In the genomic region with DNA sequence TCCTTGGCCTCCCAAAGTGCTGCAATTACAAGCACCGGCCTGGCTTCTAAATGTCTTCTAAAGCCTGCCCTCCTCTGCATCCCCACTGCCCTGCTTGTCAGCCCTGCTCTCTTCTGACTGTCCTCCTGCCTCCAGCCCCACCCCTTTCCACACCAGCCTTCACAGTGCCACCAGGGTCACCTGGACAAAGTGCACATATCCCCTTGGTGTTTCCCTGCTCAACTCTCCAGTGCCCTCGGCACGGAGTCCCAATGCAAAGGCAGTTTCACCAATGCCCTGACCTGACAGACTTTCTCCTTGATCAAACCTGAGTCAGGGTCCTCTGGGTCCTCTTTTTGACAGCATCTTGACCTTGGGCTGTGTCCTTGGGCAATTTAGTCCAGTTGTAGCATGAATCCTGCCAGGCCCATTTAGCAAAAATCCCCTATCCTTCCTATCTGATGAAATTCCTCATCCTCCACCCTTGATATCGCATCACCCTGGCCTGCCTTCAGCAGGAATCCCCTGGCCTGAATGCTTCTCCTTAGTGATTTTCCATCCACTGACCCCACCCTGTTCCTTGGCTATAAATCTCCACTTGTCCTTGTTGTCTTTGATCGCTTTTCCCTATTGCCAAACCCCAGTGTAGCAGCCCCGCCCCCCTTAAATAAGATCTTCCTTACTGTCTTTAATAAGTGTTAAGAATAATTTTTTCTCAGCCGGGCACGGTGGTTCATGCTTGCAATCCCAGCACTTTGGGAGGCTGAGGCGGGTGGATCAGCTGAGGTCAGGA, we compare ENCODE assay signal across 15 cellular contexts. TPM values are rescaled to one million over a fixed set of nuclear protein-coding genes. Genes with fewer than 3 reads are reported as not detected.
DNase-seq lines count a peak whose midpoint lies in the region; ATAC-seq and TF ChIP-seq lines count a peak whose summit lies in the region.
"Had no signal": no experiment of that assay in that cellular context is flagged by ENCODE, and none has a peak within 500 bp of the region (broad histone marks: within the 10 kb centered on the region; RNA-seq: fewer than 3 reads in every experiment).

No MANE protein-coding gene starts in this region.

- H3K4me1 ChIP-seq in heart right ventricle, result peaks cover 3 to 63% (median 39%) of the 10 kb centered on the region in 9 donors
- H3K4me1 ChIP-seq in SJCRH30, result peaks cover 36% of the 10 kb centered on the region
- H3K4me1 ChIP-seq in right atrium auricular region, result peaks cover 0 to 39% of the 10 kb centered on the region in 2 donors
- peaks cover 7 to 59% (median 29%) of the 10 kb centered on the region in 5 donors for H3K4me1 ChIP-seq in subcutaneous abdominal adipose tissue (ENCODE audit: control insufficient read depth in 5 of 5, insufficient read depth in 5 of 5, low read length in 5 of 5)
- peaks cover 8 to 18% of the 10 kb centered on the region in 2 donors for H3K4me1 ChIP-seq in ascending aorta

- peaks cover 0 to 6% (median 0%) of the 10 kb centered on the region in 11 donors for H3K9me3 ChIP-seq in heart right ventricle
- H3K9me3 ChIP-seq in SJCRH30 (replicated peaks), result no peaks in the 10 kb centered on the region
- H3K9me3 ChIP-seq in right atrium auricular region, result no peaks in the 10 kb centered on the region
- H3K9me3 ChIP-seq in subcutaneous abdominal adipose tissue (ENCODE audit: control insufficient read depth in 5 of 5, low read length in 5 of 5), result no peaks in the 10 kb centered on the region
- no peaks in the 10 kb centered on the region for H3K9me3 ChIP-seq in MG63
- H3K9me3 ChIP-seq in ascending aorta, result no peaks in the 10 kb centered on the region

- intact Hi-C loops in heart right ventricle (cut with DNase I) (no loop called here), cardiac septum (cut with DNase I) (no loop called here), ascending aorta (cut with DNase I) (no loop called here)

- 75 to 78% methylated on average over 9 of the region's 9 CpGs for WGBS in heart right ventricle, 2 donors

- H3K4me3 ChIP-seq in heart right ventricle (no peak overlapping the region), SJCRH30 (no peak overlapping the region), right atrium auricular region (no peak overlapping the region), subcutaneous abdominal adipose tissue (ENCODE audit: low read depth in 1 of 5, low read length in 5 of 5) (no peak overlapping the region), MG63 (no peak overlapping the region), ascending aorta (no peak overlapping the region)

- peak overlapping the region in 1 of 5 donors; percentile 20 for H3K9ac ChIP-seq in subcutaneous abdominal adipose tissue (ENCODE audit: low read length in 5 of 5)

- no peak for DNase-seq in heart right ventricle
- DNase-seq in cardiac septum (ENCODE audit: low spot score), result no peak
- DNase-seq in SJCRH30, result no peak
- DNase-seq in right atrium auricular region (ENCODE audit: low spot score), result peak; percentile 67
- DNase-seq in MG63, result no peak
- DNase-seq in ascending aorta (ENCODE audit: low spot score in 2 of 2), result no peak
- DNase-seq: COR-L47, H7, KBM-7, NCI-H146, NCI-H2081, NCI-H510A treated with DMSO at 0.1 percent for 48 hours had no signal

- peak overlapping the region in 9 of 10 donors; percentile 12 to 80 (median 36) for H3K27ac ChIP-seq in heart right ventricle
- H3K27ac ChIP-seq in SJCRH30, result peak overlapping the region; percentile 48
- peak overlapping the region; percentile 2 to 42 for H3K27ac ChIP-seq in right atrium auricular region
- peak overlapping the region; percentile 32 for H3K27ac ChIP-seq in subcutaneous abdominal adipose tissue (ENCODE audit: low read depth, low read length)
- no peak overlapping the region for H3K27ac ChIP-seq in ascending aorta

- ATAC-seq in heart right ventricle (peak in 2 of 8 donors; percentile 20 to 34), HG03521 (IDR thresholded peaks at IDR 0.05; ENCODE audit: unreplicated experiment) (no peak)

- H3K27me3 ChIP-seq in heart right ventricle (no peaks in the 10 kb centered on the region), SJCRH30 (no peaks in the 10 kb centered on the region), right atrium auricular region (no peaks in the 10 kb centered on the region), subcutaneous abdominal adipose tissue (ENCODE audit: control insufficient read depth in 5 of 5, insufficient read depth in 4 of 5, low read length in 5 of 5) (peaks cover 0 to 3% (median 0%) of the 10 kb centered on the region in 5 donors), MG63 (no peaks in the 10 kb centered on the region), ascending aorta (no peaks in the 10 kb centered on the region)

- H3K36me3 ChIP-seq in heart right ventricle (no peaks in the 10 kb centered on the region), SJCRH30 (no peaks in the 10 kb centered on the region), right atrium auricular region (no peaks in the 10 kb centered on the region), subcutaneous abdominal adipose tissue (ENCODE audit: control insufficient read depth in 5 of 5, insufficient read depth in 5 of 5, low read length in 5 of 5) (no peaks in the 10 kb centered on the region), MG63 (no peaks in the 10 kb centered on the region), ascending aorta (no peaks in the 10 kb centered on the region)

- no peak for TF ChIP-seq CTCF in heart right ventricle (IDR thresholded peaks at IDR 0.05)
- no peak for TF ChIP-seq CTCF in right atrium auricular region (IDR thresholded peaks at IDR 0.05)
- TF ChIP-seq CTCF in ascending aorta (IDR thresholded peaks at IDR 0.05), result no peak

RNA-seq across cellular contexts. Expression of a gene that starts 42.7 kb away (rescaled TPM):
- total RNA-seq in heart right ventricle, result 1 to 10 TPM in 3 of 10 donors, under 1 TPM in 6, not detected in 1; 0.40 to 1.6 (median 0.76) TPM
- 1 to 10 TPM in 1 of 2 donors, under 1 TPM in 1; 0.59 to 2.8 TPM for polyA plus RNA-seq in heart right ventricle
- total RNA-seq in cardiac septum, result 3.5 TPM
- 70.0 and 70.4 TPM in 2 replicates for total RNA-seq in SJCRH30 (2014; rRNA removed; shearing (Covaris generic))
- 1 to 10 TPM; 3.1 to 5.0 TPM for total RNA-seq in right atrium auricular region
- total RNA-seq in MG63 (2014; rRNA removed; shearing (Covaris generic); ENCODE audit: low replicate concordance), result 2.4 and 4.5 TPM in 2 replicates
- total RNA-seq in ascending aorta, result not detected
- polyA plus RNA-seq: CD14-positive monocyte had no signal

Comparison
In these comparisons a context has a peak if more than half of its experiments do, and no peak if none do; other contexts are left out.
1. H3K27ac ChIP-seq: peak in heart right ventricle (9 of 10), SJCRH30 (single experiment), right atrium auricular region (2 of 2) and subcutaneous abdominal adipose tissue (single experiment); none in ascending aorta (0 of 2).
2. RNA of a gene that starts 42.7 kb away (total RNA-seq): 70.0 to 70.4 TPM in SJCRH30; 3.1 to 5.0 TPM in right atrium auricular region, 2.4 to 4.5 TPM in MG63, 3.5 TPM in cardiac septum (single experiment), 0.40 to 1.6 TPM in heart right ventricle and not detected in ascending aorta (single experiment); every median in the first group is over 10 times any median in the second.